ENCODE assay signal across 8 cellular contexts in genomic region chr3:185935465-185936263, GRCh38. TPM values are rescaled to one million over a fixed set of nuclear protein-coding genes. Genes with fewer than 3 reads are reported as not detected.
DNase-seq lines count a peak whose midpoint lies in the region; ATAC-seq and TF ChIP-seq lines count a peak whose summit lies in the region.

No MANE protein-coding gene starts in this region.

- H3K4me1 ChIP-seq in HAP-1 = peaks cover 34% of the 10 kb centered on the region
- peaks cover 2 to 24% of the 10 kb centered on the region in 2 donors for H3K4me1 ChIP-seq in lung (ENCODE audit: control insufficient read depth in 2 of 2, insufficient read depth in 2 of 2, low read length in 2 of 2)

- peak; percentile 48 to 53 for DNase-seq in HAP-1 (ENCODE audit: low spot score in 2 of 2)
- no peak for DNase-seq in astrocyte of the cerebellum (ENCODE audit: low read depth)
- no peak for DNase-seq in lung (ENCODE audit: low spot score)
- no peak for DNase-seq in kidney tubule cell (ENCODE audit: low spot score)

- TF ChIP-seq CTCF in 22Rv1 (IDR thresholded peaks at IDR 0.05) (no peak), astrocyte of the cerebellum (IDR thresholded peaks at IDR 0.05; ENCODE audit: low read depth, low read length, missing control alignments) (no peak), lung (IDR thresholded peaks at IDR 0.05; ENCODE audit: control extremely low read depth, extremely low read depth) (no peak)

- H3K9me3 ChIP-seq in HAP-1 = no peaks in the 10 kb centered on the region
- H3K9me3 ChIP-seq in lung (ENCODE audit: control insufficient read depth in 2 of 2, insufficient read depth in 1 of 2, low read length in 1 of 2) = no peaks in the 10 kb centered on the region

- 2 to 3% methylated on average over 11 of the region's 11 CpGs for WGBS in lung, 2 donors

- H3K27me3 ChIP-seq in HAP-1 (ENCODE audit: low read depth) (no peaks in the 10 kb centered on the region), lung (ENCODE audit: control insufficient read depth, insufficient read depth) (no peaks in the 10 kb centered on the region)

- ATAC-seq in lung (ENCODE audit: insufficient read depth, low FRiP score) = no peak
- no peak for ATAC-seq in HG02938 (IDR thresholded peaks at IDR 0.05; ENCODE audit: unreplicated experiment)
- ATAC-seq in HG03342 (IDR thresholded peaks at IDR 0.05; ENCODE audit: unreplicated experiment) = no peak
- ATAC-seq in HG02610 (IDR thresholded peaks at IDR 0.05; ENCODE audit: unreplicated experiment) = no peak

- peak overlapping the region; percentile 98 for H3K27ac ChIP-seq in 22Rv1
- peak overlapping the region in 1 of 2 donors; percentile 30 for H3K27ac ChIP-seq in lung (ENCODE audit: low read depth in 1 of 2, low read length in 1 of 2)

- in situ Hi-C loops in HAP-1 (cut with MboI; ENCODE audit: low sequenced_read_pairs) (no loop called here), astrocyte of the cerebellum (cut with HindIII; ENCODE audit: low sequenced_read_pairs) (no loop called here)

- peaks cover 31% of the 10 kb centered on the region for H3K36me3 ChIP-seq in HAP-1 (replicated peaks)
- no peaks in the 10 kb centered on the region for H3K36me3 ChIP-seq in lung (ENCODE audit: control insufficient read depth in 2 of 2, insufficient read depth in 2 of 2, low read length in 2 of 2)

- peak overlapping the region; percentile 98 for H3K4me3 ChIP-seq in HAP-1
- H3K4me3 ChIP-seq in astrocyte of the cerebellum (ENCODE audit: low read depth, low read length) = peak overlapping the region; percentile 100
- peak overlapping the region; percentile 46 for H3K4me3 ChIP-seq in lung

RNA-seq across cellular contexts. Expression of gene TRA2B, which starts 2.1 kb away (rescaled TPM):
- 100 to 1,000 TPM; 107 to 263 TPM for total RNA-seq in lung
- 10 to 100 TPM; 61.2 to 83.3 TPM for polyA plus RNA-seq in lung

Comparison
In these comparisons a context has a peak if more than half of its experiments do, and no peak if none do; other contexts are left out.
1. DNase-seq: peak in HAP-1 (2 of 2); none in astrocyte of the cerebellum (single experiment), lung (single experiment) and kidney tubule cell (single experiment).
2. H3K4me3 ChIP-seq: peak in every context shown above with its lines; median percentile 100 in astrocyte of the cerebellum; 98 in HAP-1; 46 in lung.